Comparison of ENCODE assay signal across 8 cellular contexts in the genomic region with DNA sequence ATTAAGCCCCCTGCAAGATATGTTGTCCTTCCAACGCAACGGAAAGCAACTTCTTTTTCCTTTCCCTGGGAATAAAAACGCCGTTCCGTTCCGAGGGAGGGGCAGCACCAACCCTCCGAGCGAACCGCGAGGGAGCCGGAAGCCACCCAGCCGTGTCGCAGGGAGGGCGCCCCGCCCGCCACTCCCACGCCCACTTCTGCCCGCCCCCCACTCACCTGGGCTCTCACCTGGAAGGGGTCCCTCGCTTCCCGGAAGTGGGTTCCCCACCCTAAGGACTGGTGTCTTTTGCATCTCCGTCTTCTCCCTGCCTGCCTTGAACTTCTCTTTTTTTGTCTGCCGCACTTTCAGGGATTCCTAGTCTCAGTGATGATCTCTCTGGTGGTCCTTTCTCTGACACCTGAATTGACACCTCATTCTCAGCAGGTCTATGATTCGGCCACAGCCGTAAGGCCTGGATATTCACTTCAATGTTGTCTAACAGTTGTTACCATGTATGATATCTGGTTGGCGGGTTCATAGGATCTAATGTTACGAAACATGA. TPM values are rescaled to one million over a fixed set of nuclear protein-coding genes. Genes with fewer than 3 reads are reported as not detected.
DNase-seq lines count a peak whose midpoint lies in the region; ATAC-seq, FAIRE-seq and TF ChIP-seq lines count a peak whose summit lies in the region.

No MANE protein-coding gene starts in this region.

- no peaks in the 10 kb centered on the region for H3K9me3 ChIP-seq in breast epithelium
- H3K9me3 ChIP-seq in liver (ENCODE audit: control insufficient read depth in 4 of 4, low read length in 3 of 4) = no peaks in the 10 kb centered on the region

- peak; percentile 44 for ATAC-seq in HG03175 (IDR thresholded peaks at IDR 0.05; ENCODE audit: unreplicated experiment)

- no peak for FAIRE-seq in frontal cortex (lab: Jason Lieb, UNC)

- peak overlapping the region in 1 of 2 donors; percentile 58 for H3K9ac ChIP-seq in liver (ENCODE audit: low read depth in 1 of 2, low read length in 2 of 2)

- H3K27me3 ChIP-seq in breast epithelium (no peaks in the 10 kb centered on the region), liver (ENCODE audit: control insufficient read depth in 4 of 4, insufficient read depth in 4 of 4, low read length in 3 of 4) (no peaks in the 10 kb centered on the region)

- no peak for TF ChIP-seq POLR2A in breast epithelium (IDR thresholded peaks at IDR 0.05)

- intact Hi-C loops in breast epithelium (cut with DNase I; ENCODE audit: low total_unique reads) = no loop called here

- no peak for TF ChIP-seq RAD21 in liver (IDR thresholded peaks at IDR 0.05)

- H3K4me1 ChIP-seq in breast epithelium = no peaks in the 10 kb centered on the region
- peaks cover 0 to 9% (median 3%) of the 10 kb centered on the region in 4 donors for H3K4me1 ChIP-seq in liver (ENCODE audit: control insufficient read depth in 4 of 4, insufficient read depth in 4 of 4, low read length in 3 of 4)

- no peak for TF ChIP-seq CTCF in breast epithelium (IDR thresholded peaks at IDR 0.05)
- TF ChIP-seq CTCF in liver (IDR thresholded peaks at IDR 0.05; ENCODE audit: low read depth, low read length, missing input control) = no peak

- H3K4me3 ChIP-seq in breast epithelium (peak overlapping the region; percentile 62 to 79 (median 78)), liver (ENCODE audit: low read depth in 1 of 3, low read length in 3 of 3) (peak overlapping the region; percentile 55 to 89 (median 62))

- DNase-seq in NCI-H1436 (lab: John Stamatoyannopoulos, UW) = peak; percentile 85
- DNase-seq in NCI-H1436 treated with DMSO at 0.1 percent for 48 hours (lab: John Stamatoyannopoulos, UW) = no peak
- peak; percentile 33 for DNase-seq in SW480 (ENCODE audit: low spot score)
- no peak for DNase-seq in breast epithelium (ENCODE audit: low spot score in 2 of 2)
- DNase-seq in stimulated activated CD8-positive, alpha-beta memory T cell treated with anti-CD3 and anti-CD28 coated beads, Interleukin-15, amount 100 ng/mL, for 1 hour (ENCODE audit: low read depth) = peak; percentile 20
- no peak for DNase-seq in frontal cortex (ENCODE audit: low spot score in 2 of 2)

- WGBS in liver = 18% methylated on average over 26 of the region's 26 CpGs

- peak overlapping the region; percentile 92 to 97 for H3K27ac ChIP-seq in breast epithelium
- H3K27ac ChIP-seq in liver (ENCODE audit: low read depth in 1 of 2, low read length in 2 of 2) = peak overlapping the region; percentile 71 to 88

- H3K36me3 ChIP-seq in breast epithelium = no peaks in the 10 kb centered on the region
- no peaks in the 10 kb centered on the region for H3K36me3 ChIP-seq in liver (ENCODE audit: control insufficient read depth in 4 of 4, insufficient read depth in 3 of 4, low read depth in 1 of 4, low read length in 3 of 4)

TF ChIP-seq in liver, 16 proteins besides CTCF, POLR2A, EP300 and RAD21:
- no peak for TF ChIP-seq GABPA (IDR thresholded peaks at IDR 0.05 in 1 of 2, conservative IDR thresholded peaks at IDR 0.05 in 1 of 2)
- TF ChIP-seq, protein P1, sequence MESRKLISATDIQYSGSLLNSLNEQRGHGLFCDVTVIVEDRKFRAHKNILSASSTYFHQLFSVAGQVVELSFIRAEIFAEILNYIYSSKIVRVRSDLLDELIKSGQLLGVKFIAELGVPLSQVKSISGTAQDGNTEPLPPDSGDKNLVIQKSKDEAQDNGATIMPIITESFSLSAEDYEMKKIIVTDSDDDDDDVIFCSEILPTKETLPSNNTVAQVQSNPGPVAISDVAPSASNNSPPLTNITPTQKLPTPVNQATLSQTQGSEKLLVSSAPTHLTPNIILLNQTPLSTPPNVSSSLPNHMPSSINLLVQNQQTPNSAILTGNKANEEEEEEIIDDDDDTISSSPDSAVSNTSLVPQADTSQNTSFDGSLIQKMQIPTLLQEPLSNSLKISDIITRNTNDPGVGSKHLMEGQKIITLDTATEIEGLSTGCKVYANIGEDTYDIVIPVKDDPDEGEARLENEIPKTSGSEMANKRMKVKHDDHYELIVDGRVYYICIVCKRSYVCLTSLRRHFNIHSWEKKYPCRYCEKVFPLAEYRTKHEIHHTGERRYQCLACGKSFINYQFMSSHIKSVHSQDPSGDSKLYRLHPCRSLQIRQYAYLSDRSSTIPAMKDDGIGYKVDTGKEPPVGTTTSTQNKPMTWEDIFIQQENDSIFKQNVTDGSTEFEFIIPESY (IDR thresholded peaks at IDR 0.05) = no peak
- TF ChIP-seq RXRA (IDR thresholded peaks at IDR 0.05) = no peak
- TF ChIP-seq, protein P2, sequence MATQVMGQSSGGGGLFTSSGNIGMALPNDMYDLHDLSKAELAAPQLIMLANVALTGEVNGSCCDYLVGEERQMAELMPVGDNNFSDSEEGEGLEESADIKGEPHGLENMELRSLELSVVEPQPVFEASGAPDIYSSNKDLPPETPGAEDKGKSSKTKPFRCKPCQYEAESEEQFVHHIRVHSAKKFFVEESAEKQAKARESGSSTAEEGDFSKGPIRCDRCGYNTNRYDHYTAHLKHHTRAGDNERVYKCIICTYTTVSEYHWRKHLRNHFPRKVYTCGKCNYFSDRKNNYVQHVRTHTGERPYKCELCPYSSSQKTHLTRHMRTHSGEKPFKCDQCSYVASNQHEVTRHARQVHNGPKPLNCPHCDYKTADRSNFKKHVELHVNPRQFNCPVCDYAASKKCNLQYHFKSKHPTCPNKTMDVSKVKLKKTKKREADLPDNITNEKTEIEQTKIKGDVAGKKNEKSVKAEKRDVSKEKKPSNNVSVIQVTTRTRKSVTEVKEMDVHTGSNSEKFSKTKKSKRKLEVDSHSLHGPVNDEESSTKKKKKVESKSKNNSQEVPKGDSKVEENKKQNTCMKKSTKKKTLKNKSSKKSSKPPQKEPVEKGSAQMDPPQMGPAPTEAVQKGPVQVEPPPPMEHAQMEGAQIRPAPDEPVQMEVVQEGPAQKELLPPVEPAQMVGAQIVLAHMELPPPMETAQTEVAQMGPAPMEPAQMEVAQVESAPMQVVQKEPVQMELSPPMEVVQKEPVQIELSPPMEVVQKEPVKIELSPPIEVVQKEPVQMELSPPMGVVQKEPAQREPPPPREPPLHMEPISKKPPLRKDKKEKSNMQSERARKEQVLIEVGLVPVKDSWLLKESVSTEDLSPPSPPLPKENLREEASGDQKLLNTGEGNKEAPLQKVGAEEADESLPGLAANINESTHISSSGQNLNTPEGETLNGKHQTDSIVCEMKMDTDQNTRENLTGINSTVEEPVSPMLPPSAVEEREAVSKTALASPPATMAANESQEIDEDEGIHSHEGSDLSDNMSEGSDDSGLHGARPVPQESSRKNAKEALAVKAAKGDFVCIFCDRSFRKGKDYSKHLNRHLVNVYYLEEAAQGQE (IDR thresholded peaks at IDR 0.05) = no peak
- TF ChIP-seq FOXA1 (IDR thresholded peaks at IDR 0.05) = no peak
- no peak for TF ChIP-seq EGR1 (IDR thresholded peaks at IDR 0.05; ENCODE audit: low read depth in 2 of 2)

RNA-seq across cellular contexts. Expression of a gene that starts 25.3 kb away (rescaled TPM):
- total RNA-seq in breast epithelium (10 to 100 TPM in 1 of 3 donors, 1 to 10 TPM in 2; 3.8 to 22.1 (median 8.8) TPM), liver (10 to 100 TPM; 34.9 to 69.2 TPM), frontal cortex (4.9 TPM)
- polyA plus RNA-seq in liver = 10 to 100 TPM; 34.8 to 39.5 TPM

Comparison
In these comparisons a context has a peak if more than half of its experiments do, and no peak if none do; other contexts are left out.
1. DNase-seq: peak in NCI-H1436 (single experiment), SW480 (single experiment) and stimulated activated CD8-positive, alpha-beta memory T cell treated with anti-CD3 and anti-CD28 coated beads, Interleukin-15, amount 100 ng/mL, for 1 hour (single experiment); none in NCI-H1436 treated with DMSO at 0.1 percent for 48 hours (single experiment), breast epithelium (0 of 2) and frontal cortex (0 of 2).